In the genomic region with DNA sequence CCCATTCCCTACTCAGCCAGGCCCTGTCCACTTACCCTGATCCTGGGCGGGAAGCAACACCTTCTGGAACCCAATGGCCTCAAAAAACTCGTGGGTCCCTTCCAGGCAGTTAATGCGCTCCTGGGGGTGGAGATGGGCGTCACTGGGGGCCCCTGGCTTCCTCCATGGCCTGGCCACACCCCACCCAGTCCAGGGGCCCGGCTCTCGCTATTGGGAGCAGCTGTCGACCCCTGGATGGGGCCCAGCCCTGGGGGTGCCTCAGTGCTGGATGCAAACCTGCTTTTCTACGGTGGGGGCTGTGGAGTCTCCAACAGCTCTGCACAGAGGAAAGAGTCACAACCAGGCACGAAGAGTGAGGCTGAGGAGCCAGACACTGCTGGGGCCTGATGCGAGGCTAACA, we compare ENCODE assay signal across 17 cellular contexts. TPM values are rescaled to one million over a fixed set of nuclear protein-coding genes. Genes with fewer than 3 reads are reported as not detected.
A peak's percentile ranks its signal among the peaks of the same experiment; 100 is the strongest.
DNase-seq lines count a peak whose midpoint lies in the region; ATAC-seq, FAIRE-seq and TF ChIP-seq lines count a peak whose summit lies in the region.
"Had no signal": no experiment of that assay in that cellular context is flagged by ENCODE, and none has a peak within 500 bp of the region (broad histone marks: within the 10 kb centered on the region; RNA-seq: fewer than 3 reads in every experiment).

No MANE protein-coding gene starts in this region.

- BruUV-seq in K562 (replicated peaks; lab: Mats Ljungman, UMichigan), result no TSS peak

- H3K9me3 ChIP-seq in HUES6 (ENCODE audit: control insufficient read depth, insufficient read depth, low read depth, low read length), result no peaks in the 10 kb centered on the region
- H3K9me3 ChIP-seq in K562 (replicated peaks; ENCODE audit: control insufficient read depth, insufficient read depth, low read depth, low read length), result no peaks in the 10 kb centered on the region
- peaks cover 0 to 1% of the 10 kb centered on the region in 2 donors for H3K9me3 ChIP-seq in neuronal stem cell (replicated peaks in 1 of 2; ENCODE audit: control insufficient read depth in 2 of 2, insufficient read depth in 1 of 2, low read depth in 1 of 2, low read length in 2 of 2)
- H3K9me3 ChIP-seq: BLaER1, Caco-2 had no signal

- H3K4me1 Mint-ChIP-seq in activated T-cell treated with anti-CD3 and anti-CD28 coated beads, Interleukin-2, amount 50 U/mL, for 24 hours (ENCODE audit: low read depth), result no peaks in the 10 kb centered on the region

- H2BK120ac ChIP-seq in neuronal stem cell (ENCODE audit: low read depth, low read length), result no peak overlapping the region

- no peak overlapping the region for H4K91ac ChIP-seq in neuronal stem cell (ENCODE audit: low read depth, low read length, poor library complexity)

- H3K4me3 ChIP-seq in HUES6 (ENCODE audit: low read depth, low read length) (no peak overlapping the region), K562 (no peak overlapping the region), neuronal stem cell (ENCODE audit: low read length in 2 of 2) (no peak overlapping the region)
- H3K4me3 ChIP-seq: BLaER1 had no signal

- POLR2A ChIA-PET in K562 (lab: Yijun Ruan, JAX), result interaction anchor here (1.0 to 7.4 kb wide), 3 partner anchors 9 to 24 kb away, joined by 3 to 60 read pairs (median 4); no protein-coding TSS in a partner anchor

- H3K4me2 ChIP-seq in K562 (ENCODE audit: insufficient read depth, low read length) (no peak overlapping the region), neuronal stem cell (ENCODE audit: insufficient read depth, low read length, poor library complexity, severe bottlenecking) (no peak overlapping the region)
- H3K4me2 ChIP-seq: BLaER1 had no signal

- no peak overlapping the region for H2BK12ac ChIP-seq in neuronal stem cell (ENCODE audit: low read length)

- CTCF ChIA-PET in K562 (lab: Yijun Ruan, JAX; ENCODE audit: low intra/inter-chr PET ratio), result no interaction called here

- 76% methylated on average over 10 of the region's 10 CpGs for WGBS in K562 (ENCODE audit: insufficient coverage, low coverage, missing lambda C conversion rate)
- no CpG with 5 or more reads among the region's 10 CpGs for WGBS in neuronal stem cell (ENCODE audit: extremely low coverage in 2 of 2, insufficient read length in 2 of 2, insufficient replicate concordance in 1 of 2), 2 donors

- H3K4me1 ChIP-seq in HUES6 (ENCODE audit: control insufficient read depth, insufficient read depth, low read length) (no peaks in the 10 kb centered on the region), K562 (replicated peaks in 1 of 2; ENCODE audit: control insufficient read depth in 2 of 2, insufficient read depth in 2 of 2, low read length in 2 of 2) (peaks cover 0 to 68% of the 10 kb centered on the region in 2 experiments; a peak in 3 of 5 replicates), neuronal stem cell (ENCODE audit: control insufficient read depth in 2 of 2, insufficient read depth in 1 of 2, low read depth in 1 of 2, low read length in 2 of 2) (peaks cover 0 to 2% of the 10 kb centered on the region in 2 donors)
- H3K4me1 ChIP-seq: Caco-2 had no signal

- H3K36me3 Mint-ChIP-seq in activated T-cell treated with anti-CD3 and anti-CD28 coated beads, Interleukin-2, amount 50 U/mL, for 24 hours (ENCODE audit: low read depth), result peaks cover 81% of the 10 kb centered on the region

- no peaks in the 10 kb centered on the region for H3K27me3 Mint-ChIP-seq in activated T-cell treated with anti-CD3 and anti-CD28 coated beads, Interleukin-2, amount 50 U/mL, for 24 hours
- H3K27me3 Mint-ChIP-seq: CD8-positive, alpha-beta memory T cell had no signal

- H3K18ac ChIP-seq in neuronal stem cell (ENCODE audit: low read length), result no peak overlapping the region

- no peak overlapping the region for H4K8ac ChIP-seq in neuronal stem cell (ENCODE audit: low read depth, low read length)

- H3K14ac ChIP-seq in neuronal stem cell (ENCODE audit: low read length), result no peak overlapping the region

- H3K79me1 ChIP-seq in neuronal stem cell (ENCODE audit: low read depth, low read length), result peaks cover 9% of the 10 kb centered on the region

- intact Hi-C loops in K562 (cut with micrococcal nuclease), result no loop called here

- no peaks in the 10 kb centered on the region for H3K79me2 ChIP-seq in K562 (ENCODE audit: control insufficient read depth, insufficient read depth, low read length)

- TF ChIP-seq POLR2A in K562 (conservative IDR thresholded peaks at IDR 0.05), result no peak

- no peak overlapping the region for H3K4ac ChIP-seq in neuronal stem cell (ENCODE audit: low read length)

- H3K27ac Mint-ChIP-seq in activated T-cell treated with anti-CD3 and anti-CD28 coated beads, Interleukin-2, amount 50 U/mL, for 24 hours, result peak overlapping the region; percentile 50
- H3K27ac Mint-ChIP-seq: CD8-positive, alpha-beta memory T cell had no signal

- ATAC-seq in K562 (no peak), HG03469 (IDR thresholded peaks at IDR 0.05; ENCODE audit: unreplicated experiment) (no peak), HG03354 (IDR thresholded peaks at IDR 0.05; ENCODE audit: poor library complexity, severe bottlenecking, unreplicated experiment) (no peak)
- ATAC-seq: HepG2 had no signal

- H3K27me3 ChIP-seq in HUES6 (ENCODE audit: control insufficient read depth, insufficient read depth, low read length), result no peaks in the 10 kb centered on the region
- no peaks in the 10 kb centered on the region for H3K27me3 ChIP-seq in K562 (ENCODE audit: control insufficient read depth in 2 of 2, insufficient read depth in 2 of 2, low read length in 2 of 2)
- no peaks in the 10 kb centered on the region for H3K27me3 ChIP-seq in neuronal stem cell (ENCODE audit: control insufficient read depth in 3 of 3, insufficient read depth in 3 of 3, low read depth in 1 of 3, low read length in 3 of 3)
- H3K27me3 ChIP-seq: BLaER1 had no signal

- H3K27ac ChIP-seq in HUES6 (ENCODE audit: low read depth, low read length), result peak overlapping the region; percentile 16; the same call in 1 of the 2 replicates
- H3K27ac ChIP-seq in K562 (ENCODE audit: extremely low read depth, low read depth, low read length), result no peak overlapping the region
- no peak overlapping the region for H3K27ac ChIP-seq in neuronal stem cell (replicated peaks; ENCODE audit: low read length)
- H3K27ac ChIP-seq: BLaER1 had no signal

- peaks cover 79% of the 10 kb centered on the region for H3K36me3 ChIP-seq in HUES6 (ENCODE audit: control insufficient read depth, insufficient read depth, low read length)
- H3K36me3 ChIP-seq in K562 (ENCODE audit: control insufficient read depth, insufficient read depth, low read length), result peaks cover 96% of the 10 kb centered on the region; the same call in 2 of the 3 replicates
- peaks cover 49 to 91% of the 10 kb centered on the region in 2 donors for H3K36me3 ChIP-seq in neuronal stem cell (replicated peaks in 1 of 2; ENCODE audit: control insufficient read depth in 2 of 2, insufficient read depth in 2 of 2, low read length in 2 of 2)

- TF ChIP-seq RAD21 in K562 (CRISPR knock-in tag; conservative IDR thresholded peaks at IDR 0.05 in 1 of 2, IDR thresholded peaks at IDR 0.05 in 1 of 2), result no peak

- H3K9ac ChIP-seq in HUES6 (ENCODE audit: low read length) (peak overlapping the region; percentile 12), K562 (ENCODE audit: insufficient read depth in 1 of 2, low read depth in 2 of 2, low read length in 2 of 2) (no peak overlapping the region), neuronal stem cell (ENCODE audit: low read depth, low read length, poor library complexity) (no peak overlapping the region)
- H3K9ac ChIP-seq: BLaER1 had no signal

- H2AK5ac ChIP-seq in neuronal stem cell (ENCODE audit: low read depth, low read length), result no peak overlapping the region

- in situ Hi-C loops in K562 (cut with MboI), result no loop called here

- TF ChIP-seq EP300 in K562 (IDR thresholded peaks at IDR 0.05; ENCODE audit: low read length), result no peak

- no peak overlapping the region for H3K4me3 Mint-ChIP-seq in activated T-cell treated with anti-CD3 and anti-CD28 coated beads, Interleukin-2, amount 50 U/mL, for 24 hours
- H3K4me3 Mint-ChIP-seq: CD8-positive, alpha-beta memory T cell had no signal

- peak overlapping the region; percentile 24 for H2BK5ac ChIP-seq in neuronal stem cell (ENCODE audit: low read length)

- FAIRE-seq in K562 (lab: Jason Lieb, UNC), result no peak
- FAIRE-seq: HepG2 had no signal

- TF ChIP-seq CTCF in K562 (IDR thresholded peaks at IDR 0.05 in 2 of 3, conservative IDR thresholded peaks at IDR 0.05 in 1 of 3; ENCODE audit: insufficient read depth in 2 of 3, low read depth in 1 of 3, low read length in 3 of 3), result no peak

- H3K23ac ChIP-seq in neuronal stem cell (ENCODE audit: low read depth, low read length, poor library complexity), result no peak overlapping the region

- no peaks in the 10 kb centered on the region for H3K9me1 ChIP-seq in K562 (ENCODE audit: control insufficient read depth, insufficient read depth, low read length)

- no peak overlapping the region for H2BK15ac ChIP-seq in neuronal stem cell (ENCODE audit: low read length)

- H3K9me3 Mint-ChIP-seq in activated T-cell treated with anti-CD3 and anti-CD28 coated beads, Interleukin-2, amount 50 U/mL, for 24 hours, result no peaks in the 10 kb centered on the region
- H3K9me3 Mint-ChIP-seq: CD8-positive, alpha-beta memory T cell had no signal

- DNase-seq in activated T-cell treated with anti-CD3 and anti-CD28 coated beads, Interleukin-2, amount 50 U/mL, for 24 hours, result no peak
- no peak for DNase-seq in activated T-cell treated with anti-CD3 and anti-CD28 coated beads for 4 hours
- DNase-seq in K562 (ENCODE audit: extremely low read depth in 1 of 4, low spot score in 3 of 4), result no peak
- DNase-seq in neuronal stem cell (ENCODE audit: low spot score), result no peak
- no peak for DNase-seq in NCI-H1105 treated with DMSO at 0.1 percent for 48 hours (lab: John Stamatoyannopoulos, UW)
- DNase-seq: 8988T; AML-193; Caco-2; CD8-positive, alpha-beta memory T cell; DMS53; GOT3; HCEC 1CT had no signal

- H4K20me1 ChIP-seq in K562 (replicated peaks; ENCODE audit: control insufficient read depth, insufficient read depth, low read length), result no peaks in the 10 kb centered on the region; the same call in 1 of the 2 replicates

- H2AFZ ChIP-seq in K562 (ENCODE audit: low read depth, low read length), result no peak overlapping the region
- H2AFZ ChIP-seq in neuronal stem cell (ENCODE audit: low read length), result no peak overlapping the region

RNA-seq across cellular contexts. Expression of a gene that starts 10.8 kb away (rescaled TPM):
- total RNA-seq in K562 (2011; cell fraction: chromatin; rRNA removed; ENCODE audit: low replicate concordance), result 23.2 and 58.0 TPM in 2 replicates
- 57.5 and 64.5 TPM in 2 replicates for total RNA-seq in K562 (2011; cell fraction: nucleolus; rRNA removed)
- 32.2 and 37.0 TPM in 2 replicates for total RNA-seq in K562 (2011; cell fraction: nucleoplasm; rRNA removed)
- total RNA-seq in K562 (2014; rRNA removed) (49.7 and 63.6 TPM in 2 replicates), K562 (2014; rRNA removed; fragmentation: Illumina TruSeq; extraction: Trizol) (8.6 and 11.0 TPM in 2 replicates), K562 (2015; rRNA removed; fragmentation: Illumina TruSeq; extraction: Trizol) (29.5 and 33.1 TPM in 2 replicates), K562 (2021) (80.8 and 90.2 TPM in 2 replicates)
- polyA plus RNA-seq in K562 (2011; rRNA removed) (38.2 and 51.7 TPM in 2 replicates), K562 (2014; fragmentation: Illumina TruSeq; extraction: Trizol) (17.5 and 45.2 TPM in 2 replicates), K562 (2014; fragmentation: Nextera tagmentation; extraction: Ambion mirVana) (1 to 10 TPM in 1 of 2 experiments, under 1 TPM in 1; 0.48 to 1.8 TPM), K562 (2014; rRNA removed) (59.4 and 59.7 TPM in 2 replicates)
- 58.6 and 121 TPM in 2 replicates for polyA plus RNA-seq in K562 (2011; cell fraction: cytosol; rRNA removed)
- polyA plus RNA-seq in K562 (2011; cell fraction: nucleus; rRNA removed), result 54.4 and 74.2 TPM in 2 replicates
- polyA plus RNA-seq in K562 (2012), result 56.8 and 86.6 TPM in 2 replicates
- polyA minus RNA-seq in K562 (2011; rRNA and poly(A)+ RNA removed), result 17.1 and 20.7 TPM in 2 replicates
- 32.3 and 41.4 TPM in 2 replicates for polyA minus RNA-seq in K562 (2011; cell fraction: cytosol; rRNA and poly(A)+ RNA removed)
- 14.9 and 15.9 TPM in 2 replicates for polyA minus RNA-seq in K562 (2011; cell fraction: nucleus; rRNA and poly(A)+ RNA removed)
- 28.2 TPM for polyA plus RNA-seq in neuronal stem cell (2013, experiment 1 of 2)
- 29.6 TPM for polyA plus RNA-seq in neuronal stem cell (2013, experiment 2 of 2)

RNA-seq across cellular contexts. Expression of a gene that starts 25.3 kb away (rescaled TPM):
- total RNA-seq in K562 (2011; cell fraction: chromatin; rRNA removed; ENCODE audit: low replicate concordance), result 18.0 and 40.2 TPM in 2 replicates
- 25.8 and 27.2 TPM in 2 replicates for total RNA-seq in K562 (2011; cell fraction: nucleolus; rRNA removed)
- 18.5 and 20.0 TPM in 2 replicates for total RNA-seq in K562 (2011; cell fraction: nucleoplasm; rRNA removed)
- total RNA-seq in K562 (2014; rRNA removed), result 48.7 and 61.7 TPM in 2 replicates
- total RNA-seq in K562 (2014; rRNA removed; fragmentation: Illumina TruSeq; extraction: Trizol), result 10.7 and 12.3 TPM in 2 replicates
- total RNA-seq in K562 (2015; rRNA removed; fragmentation: Illumina TruSeq; extraction: Trizol), result 27.9 and 29.4 TPM in 2 replicates
- total RNA-seq in K562 (2021), result 39.7 and 45.9 TPM in 2 replicates
- polyA plus RNA-seq in K562 (2011; rRNA removed), result 14.3 and 21.1 TPM in 2 replicates
- polyA plus RNA-seq in K562 (2011; cell fraction: cytosol; rRNA removed), result 10.7 and 15.1 TPM in 2 replicates
- 32.8 and 44.3 TPM in 2 replicates for polyA plus RNA-seq in K562 (2011; cell fraction: nucleus; rRNA removed)
- 29.5 and 31.2 TPM in 2 replicates for polyA plus RNA-seq in K562 (2012)
- 16.0 and 27.4 TPM in 2 replicates for polyA plus RNA-seq in K562 (2014; fragmentation: Illumina TruSeq; extraction: Trizol)
- under 1 TPM; 0.13 to 0.21 TPM for polyA plus RNA-seq in K562 (2014; fragmentation: Nextera tagmentation; extraction: Ambion mirVana)
- polyA plus RNA-seq in K562 (2014; rRNA removed), result 39.7 and 50.8 TPM in 2 replicates
- 9.0 and 10.3 TPM in 2 replicates for polyA minus RNA-seq in K562 (2011; rRNA and poly(A)+ RNA removed)
- 14.8 and 23.0 TPM in 2 replicates for polyA minus RNA-seq in K562 (2011; cell fraction: cytosol; rRNA and poly(A)+ RNA removed)
- polyA minus RNA-seq in K562 (2011; cell fraction: nucleus; rRNA and poly(A)+ RNA removed), result 6.3 and 9.2 TPM in 2 replicates
- 73.8 TPM for polyA plus RNA-seq in neuronal stem cell (2013, experiment 1 of 2)
- 75.2 TPM for polyA plus RNA-seq in neuronal stem cell (2013, experiment 2 of 2)

RNA-seq across cellular contexts. Expression of a gene that starts 44.4 kb away (rescaled TPM):
- total RNA-seq in K562 (2011; cell fraction: chromatin; rRNA removed; ENCODE audit: low replicate concordance), result 122 and 169 TPM in 2 replicates
- 101 and 121 TPM in 2 replicates for total RNA-seq in K562 (2011; cell fraction: nucleolus; rRNA removed)
- 83.4 and 88.4 TPM in 2 replicates for total RNA-seq in K562 (2011; cell fraction: nucleoplasm; rRNA removed)
- total RNA-seq in K562 (2014; rRNA removed) (61.1 and 78.3 TPM in 2 replicates), K562 (2014; rRNA removed; fragmentation: Illumina TruSeq; extraction: Trizol) (32.5 and 42.6 TPM in 2 replicates), K562 (2015; rRNA removed; fragmentation: Illumina TruSeq; extraction: Trizol) (51.4 and 51.8 TPM in 2 replicates), K562 (2021) (78.6 and 86.9 TPM in 2 replicates)
- polyA plus RNA-seq in K562 (2011; rRNA removed) (32.0 and 35.3 TPM in 2 replicates), K562 (2014; fragmentation: Illumina TruSeq; extraction: Trizol) (45.2 and 59.3 TPM in 2 replicates), K562 (2014; fragmentation: Nextera tagmentation; extraction: Ambion mirVana) (1 to 10 TPM; 1.6 to 2.1 TPM), K562 (2014; rRNA removed) (65.4 and 73.4 TPM in 2 replicates)
- 33.8 and 95.9 TPM in 2 replicates for polyA plus RNA-seq in K562 (2011; cell fraction: cytosol; rRNA removed)
- polyA plus RNA-seq in K562 (2011; cell fraction: nucleus; rRNA removed), result 46.7 and 100 TPM in 2 replicates
- 65.6 and 65.8 TPM in 2 replicates for polyA plus RNA-seq in K562 (2012)
- 33.8 and 38.5 TPM in 2 replicates for polyA minus RNA-seq in K562 (2011; rRNA and poly(A)+ RNA removed)
- 43.1 and 61.4 TPM in 2 replicates for polyA minus RNA-seq in K562 (2011; cell fraction: cytosol; rRNA and poly(A)+ RNA removed)
- polyA minus RNA-seq in K562 (2011; cell fraction: nucleus; rRNA and poly(A)+ RNA removed), result 35.1 and 42.1 TPM in 2 replicates
- 59.2 TPM for polyA plus RNA-seq in neuronal stem cell (2013, experiment 1 of 2)
- polyA plus RNA-seq in neuronal stem cell (2013, experiment 2 of 2), result 56.4 TPM

RNA-seq across cellular contexts. Expression of a gene that starts 46.5 kb away (rescaled TPM):
- 74.6 and 119 TPM in 2 replicates for total RNA-seq in K562 (2011; cell fraction: chromatin; rRNA removed; ENCODE audit: low replicate concordance)
- total RNA-seq in K562 (2011; cell fraction: nucleolus; rRNA removed), result 59.7 and 60.0 TPM in 2 replicates
- 58.7 and 78.3 TPM in 2 replicates for total RNA-seq in K562 (2011; cell fraction: nucleoplasm; rRNA removed)
- total RNA-seq in K562 (2014; rRNA removed) (48.0 and 60.1 TPM in 2 replicates), K562 (2014; rRNA removed; fragmentation: Illumina TruSeq; extraction: Trizol) (6.1 and 9.4 TPM in 2 replicates), K562 (2015; rRNA removed; fragmentation: Illumina TruSeq; extraction: Trizol) (28.6 and 29.1 TPM in 2 replicates), K562 (2021) (72.0 and 75.3 TPM in 2 replicates)
- polyA plus RNA-seq in K562 (2011; rRNA removed) (25.7 and 44.0 TPM in 2 replicates), K562 (2014; fragmentation: Illumina TruSeq; extraction: Trizol) (25.5 and 57.0 TPM in 2 replicates), K562 (2014; fragmentation: Nextera tagmentation; extraction: Ambion mirVana) (1 to 10 TPM; 1.7 to 2.1 TPM), K562 (2014; rRNA removed) (58.5 and 64.7 TPM in 2 replicates)
- 41.8 and 96.4 TPM in 2 replicates for polyA plus RNA-seq in K562 (2011; cell fraction: cytosol; rRNA removed)
- 68.2 and 94.2 TPM in 2 replicates for polyA plus RNA-seq in K562 (2011; cell fraction: nucleus; rRNA removed)
- polyA plus RNA-seq in K562 (2012), result 51.2 and 58.7 TPM in 2 replicates
- 8.2 and 13.7 TPM in 2 replicates for polyA minus RNA-seq in K562 (2011; rRNA and poly(A)+ RNA removed)
- polyA minus RNA-seq in K562 (2011; cell fraction: cytosol; rRNA and poly(A)+ RNA removed), result 31.3 and 36.5 TPM in 2 replicates
- 17.4 and 22.5 TPM in 2 replicates for polyA minus RNA-seq in K562 (2011; cell fraction: nucleus; rRNA and poly(A)+ RNA removed)
- polyA plus RNA-seq in neuronal stem cell (2013, experiment 1 of 2), result 88.3 TPM
- polyA plus RNA-seq in neuronal stem cell (2013, experiment 2 of 2), result 86.1 TPM
